21 cellular contexts compared by ENCODE assay signal in genomic region chr9:76203373-76203772, GRCh38.
DNase-seq lines count a peak whose midpoint lies in the region; ATAC-seq, FAIRE-seq and TF ChIP-seq lines count a peak whose summit lies in the region.
"Had no signal": no experiment of that assay in that cellular context is flagged by ENCODE, and none has a peak within 500 bp of the region (broad histone marks: within the 10 kb centered on the region; RNA-seq: fewer than 3 reads in every experiment).

No MANE protein-coding gene starts in this region.

- no peaks in the 10 kb centered on the region for H3K27me3 ChIP-seq in bronchial epithelial cell (ENCODE audit: control insufficient read depth, insufficient read depth, low read length)
- H3K27me3 ChIP-seq: ascending aorta had no signal

- DNase-seq in GF-D8 (lab: John Stamatoyannopoulos, UW) (peak; percentile 30), NCI-H226 (peak; percentile 50), bronchial epithelial cell (ENCODE audit: low read depth) (peak; percentile 21), omental fat pad (ENCODE audit: low spot score) (no peak), sciatic nerve (ENCODE audit: low spot score) (no peak)
- no peak for DNase-seq in activated T-cell treated with anti-CD3 and anti-CD28 coated beads, Interleukin-2, amount 50 U/mL, for 1 hour
- DNase-seq: activated CD8-positive, alpha-beta T cell treated with anti-CD3 and anti-CD28 coated beads, Interleukin-2, amount 10 ng/mL, durations not matched to agents 7 days and 5 days; activated naive CD4-positive, alpha-beta T cell treated with anti-CD3 and anti-CD28 coated beads, Interleukin-2, amount 10 ng/mL, durations not matched to agents 7 days and 5 days; activated T-cell treated with anti-CD3 and anti-CD28 coated beads, Interleukin-2, amount 50 U/mL, for 4 hours; CD4-positive, CD25-positive, alpha-beta regulatory T cell; effector memory CD8-positive, alpha-beta T cell; GDM1; NCI-H1092; NCI-H2029; SHP77; stimulated activated CD8-positive, alpha-beta memory T cell treated with anti-CD3 and anti-CD28 coated beads, Interleukin-4, amount 100 ng/mL, for 48 hours had no signal

- ATAC-seq in omental fat pad (ENCODE audit: low FRiP score), result peak; percentile 28
- ATAC-seq in GM19023 (IDR thresholded peaks at IDR 0.05; ENCODE audit: unreplicated experiment), result no peak
- no peak for ATAC-seq in sciatic nerve
- no peak for ATAC-seq in HG03439 (IDR thresholded peaks at IDR 0.05; ENCODE audit: unreplicated experiment)
- ATAC-seq: activated CD8-positive, alpha-beta T cell treated with anti-CD3 and anti-CD28 coated beads, Interleukin-2, amount 10 ng/mL, durations not matched to agents 7 days and 5 days; activated T-cell treated with anti-CD3 and anti-CD28 coated beads, Interleukin-2, amount 50 U/mL, for 4 hours; effector memory CD8-positive, alpha-beta T cell; WTC11 had no signal

- TF ChIP-seq CTCF in bronchial epithelial cell (IDR thresholded peaks at IDR 0.05; ENCODE audit: insufficient read depth, low read length, severe bottlenecking) (no peak), omental fat pad (IDR thresholded peaks at IDR 0.05) (no peak)

- FAIRE-seq in bronchial epithelial cell (lab: Jason Lieb, UNC), result no peak
- FAIRE-seq: keratinocyte had no signal

- intact Hi-C loops in sciatic nerve (cut with DNase I), result no loop called here

- H3K36me3 ChIP-seq in bronchial epithelial cell (ENCODE audit: control insufficient read depth, insufficient read depth, low read length), result no peaks in the 10 kb centered on the region
- H3K36me3 ChIP-seq: ascending aorta had no signal

- H3K4me3 ChIP-seq in bronchial epithelial cell (ENCODE audit: low read depth, low read length), result no peak overlapping the region
- H3K4me3 ChIP-seq: ascending aorta had no signal

Comparison
In these comparisons a context has a peak if more than half of its experiments do, and no peak if none do; other contexts are left out.
1. DNase-seq: peak in GF-D8 (single experiment), NCI-H226 (single experiment) and bronchial epithelial cell (single experiment); none in omental fat pad (single experiment), activated T-cell treated with anti-CD3 and anti-CD28 coated beads, Interleukin-2, amount 50 U/mL, for 1 hour (single experiment) and sciatic nerve (single experiment).